20 cellular contexts compared by ENCODE assay signal in the genomic region with DNA sequence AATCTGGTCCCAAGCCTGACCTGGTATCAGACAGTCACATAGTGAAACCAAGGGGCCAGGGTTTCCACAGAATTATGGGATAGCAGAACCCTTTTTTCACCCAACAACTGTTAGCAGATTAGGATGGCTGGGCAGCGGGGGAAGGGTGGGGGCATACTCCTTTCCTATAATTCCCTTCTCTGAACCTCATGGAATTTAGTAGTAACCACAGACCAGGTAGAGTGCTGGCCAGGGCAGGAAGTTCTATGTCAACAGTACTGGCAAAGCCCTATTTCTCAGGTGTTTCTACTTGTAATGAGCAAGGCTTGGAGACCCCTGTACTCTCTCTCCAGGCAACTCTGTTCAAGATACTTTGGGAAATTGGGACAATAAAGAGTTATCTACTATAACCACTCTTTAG.
"Had no signal": no experiment of that assay in that cellular context is flagged by ENCODE, and none has a peak within 500 bp of the region (broad histone marks: within the 10 kb centered on the region; RNA-seq: fewer than 3 reads in every experiment).

No MANE protein-coding gene starts in this region.

- H3K36me3 Mint-ChIP-seq: natural killer cell had no signal

- DNase-seq: activated CD4-positive, alpha-beta T cell treated with anti-CD3 and anti-CD28 coated beads for 4 hours; activated CD8-positive, alpha-beta memory T cell treated with anti-CD3 and anti-CD28 coated beads, Interleukin-2, amount 50 U/mL, for 48 hours; activated CD8-positive, alpha-beta T cell treated with anti-CD3 and anti-CD28 coated beads for 36 hours; activated naive CD4-positive, alpha-beta T cell treated with Interleukin-2 at 50 U/mL for 16 hours; activated naive CD8-positive, alpha-beta T cell treated with anti-CD3 and anti-CD28 coated beads, Interleukin-2, amount 50 U/mL, for 24 hours; effector memory CD4-positive, alpha-beta T cell; hippocampal formation; left cardiac atrium; mucosa of descending colon; natural killer cell; psoas muscle; stimulated activated CD4-positive, alpha-beta T cell treated with anti-CD3 and anti-CD28 coated beads, Interleukin-2, amount 100 ng/mL, for 24 hours; stimulated activated naive CD4-positive, alpha-beta T cell; substantia nigra; SW 1271; T-helper 9 cell had no signal

- H3K4me3 ChIP-seq: cardiac muscle cell, coronary artery, lung, mucosa of descending colon, psoas muscle had no signal

- H3K4me3 Mint-ChIP-seq: activated CD8-positive, alpha-beta T cell treated with anti-CD3 and anti-CD28 coated beads for 36 hours; activated naive CD8-positive, alpha-beta T cell treated with anti-CD3 and anti-CD28 coated beads, Interleukin-2, amount 50 U/mL, for 24 hours; activated T-helper 1 cell treated with anti-CD3 and anti-CD28 coated beads, Interleukin-12 subunit alpha, Interleukin-12 subunit beta, Interleukin-2, Interleukin-4 antibody, amounts not matched to agents 30 ng/mL and 10 ng/mL and 1 ng/mL, durations not matched to agents 14 hours and 24 hours and 36 hours; natural killer cell had no signal

- H3K36me3 ChIP-seq: cardiac muscle cell had no signal

- H3K27ac Mint-ChIP-seq: activated CD8-positive, alpha-beta T cell treated with anti-CD3 and anti-CD28 coated beads for 36 hours; activated naive CD8-positive, alpha-beta T cell treated with anti-CD3 and anti-CD28 coated beads, Interleukin-2, amount 50 U/mL, for 24 hours; activated T-helper 1 cell treated with anti-CD3 and anti-CD28 coated beads, Interleukin-12 subunit alpha, Interleukin-12 subunit beta, Interleukin-2, Interleukin-4 antibody, amounts not matched to agents 30 ng/mL and 10 ng/mL and 1 ng/mL, durations not matched to agents 14 hours and 24 hours and 36 hours; natural killer cell had no signal

- H3K27me3 ChIP-seq: cardiac muscle cell had no signal

- H3K9me3 ChIP-seq: mucosa of descending colon, psoas muscle had no signal

- H3K27ac ChIP-seq: cardiac muscle cell, psoas muscle had no signal

- H3K27me3 Mint-ChIP-seq: activated CD8-positive, alpha-beta T cell treated with anti-CD3 and anti-CD28 coated beads for 36 hours; activated naive CD8-positive, alpha-beta T cell treated with anti-CD3 and anti-CD28 coated beads, Interleukin-2, amount 50 U/mL, for 24 hours had no signal

- H3K9me3 Mint-ChIP-seq: activated CD8-positive, alpha-beta T cell treated with anti-CD3 and anti-CD28 coated beads for 36 hours; activated naive CD8-positive, alpha-beta T cell treated with anti-CD3 and anti-CD28 coated beads, Interleukin-2, amount 50 U/mL, for 24 hours; natural killer cell had no signal
